ENCODE assay signal across 1 cellular context in genomic region chr11:135009125-135009524, GRCh38.
TF ChIP-seq lines count a peak whose summit lies in the region.

No MANE protein-coding gene starts in this region.

TF ChIP-seq in H1, 55 proteins besides CTCF, POLR2A, EP300 and RAD21 (continued from another document):
- no peak for TF ChIP-seq E2F6 (IDR thresholded peaks at IDR 0.05)
- TF ChIP-seq JUND (IDR thresholded peaks at IDR 0.05; ENCODE audit: low read length) = no peak
- TF ChIP-seq USF2 (IDR thresholded peaks at IDR 0.05; ENCODE audit: low read length) = no peak
- no peak for TF ChIP-seq CREB1 (IDR thresholded peaks at IDR 0.05)
- TF ChIP-seq MAFK (IDR thresholded peaks at IDR 0.05; ENCODE audit: low read depth, low read length) = no peak
TF ChIP-seq in H1: peak in this region for 0.
